ENCODE assay signal across 27 cellular contexts in genomic region chr6:169072127-169073042, GRCh38.
DNase-seq lines count a peak whose midpoint lies in the region; FAIRE-seq and TF ChIP-seq lines count a peak whose summit lies in the region.
"Had no signal": no experiment of that assay in that cellular context is flagged by ENCODE, and none has a peak within 500 bp of the region (broad histone marks: within the 10 kb centered on the region; RNA-seq: fewer than 3 reads in every experiment).

No MANE protein-coding gene starts in this region.

- no peak overlapping the region for H3K4me3 ChIP-seq in SJCRH30
- no peak overlapping the region for H3K4me3 ChIP-seq in mesenchymal stem cell (ENCODE audit: insufficient read depth in 1 of 2, low read depth in 1 of 2, low read length in 2 of 2)
- H3K4me3 ChIP-seq in smooth muscle cell = no peak overlapping the region
- H3K4me3 ChIP-seq: gastroesophageal sphincter, left lung had no signal

- 78% methylated on average over 23 of the region's 23 CpGs for WGBS in mesenchymal stem cell
- 89% methylated on average over 23 of the region's 23 CpGs for WGBS in smooth muscle cell (ENCODE audit: low lambda C conversion rate)

- peaks cover 8% of the 10 kb centered on the region for H3F3A ChIP-seq in smooth muscle cell (ENCODE audit: low read depth)

- peaks cover 49% of the 10 kb centered on the region for H3K4me1 ChIP-seq in SJCRH30
- H3K4me1 ChIP-seq in mesenchymal stem cell (ENCODE audit: control insufficient read depth, insufficient read depth, low read depth, low read length) = peaks cover 21% of the 10 kb centered on the region
- no peaks in the 10 kb centered on the region for H3K4me1 ChIP-seq in smooth muscle cell (ENCODE audit: low read depth)
- H3K4me1 ChIP-seq: left lung had no signal

- H3K36me3 ChIP-seq in SJCRH30 (no peaks in the 10 kb centered on the region), mesenchymal stem cell (ENCODE audit: control insufficient read depth in 1 of 2, insufficient read depth in 2 of 2, low read depth in 1 of 2, low read length in 2 of 2) (no peaks in the 10 kb centered on the region), smooth muscle cell (ENCODE audit: low read depth) (no peaks in the 10 kb centered on the region)
- H3K36me3 ChIP-seq: gastroesophageal sphincter, left lung had no signal

- no peak overlapping the region for H3K14ac ChIP-seq in mesenchymal stem cell (ENCODE audit: low read length in 2 of 2)

- H3K4me2 ChIP-seq in mesenchymal stem cell (ENCODE audit: low read length, poor library complexity, severe bottlenecking) (no peak overlapping the region), smooth muscle cell (peak overlapping the region; percentile 0)

- H4K20me1 ChIP-seq in smooth muscle cell (ENCODE audit: low read depth) = no peaks in the 10 kb centered on the region

- no peak overlapping the region for H4K91ac ChIP-seq in mesenchymal stem cell (ENCODE audit: low read length)

- H2BK15ac ChIP-seq in mesenchymal stem cell (ENCODE audit: low read depth, poor library complexity, severe bottlenecking) = no peak overlapping the region

- no peaks in the 10 kb centered on the region for H3K79me1 ChIP-seq in mesenchymal stem cell (replicated peaks; ENCODE audit: low read length, poor library complexity, severe bottlenecking)

- H3K27ac ChIP-seq in SJCRH30 (peak overlapping the region; percentile 60), mesenchymal stem cell (ENCODE audit: low read length, poor library complexity, severe bottlenecking) (peak overlapping the region; percentile 51), smooth muscle cell (ENCODE audit: low read depth) (peak overlapping the region; percentile 86)

- no peak overlapping the region for H4K8ac ChIP-seq in mesenchymal stem cell (ENCODE audit: low read length)

- peak overlapping the region; percentile 84 for H2AK5ac ChIP-seq in mesenchymal stem cell (ENCODE audit: low read length, severe bottlenecking)

- H3K79me2 ChIP-seq in smooth muscle cell (ENCODE audit: low read depth) = no peaks in the 10 kb centered on the region

- H3K4ac ChIP-seq in mesenchymal stem cell (ENCODE audit: low read depth in 1 of 2, low read length in 2 of 2) = no peak overlapping the region

- H3K18ac ChIP-seq in mesenchymal stem cell (ENCODE audit: low read depth in 1 of 2, low read length in 2 of 2) = peak overlapping the region in 1 of 2 experiments; percentile 46

- no peak overlapping the region for H2BK12ac ChIP-seq in mesenchymal stem cell (ENCODE audit: low read length in 2 of 2)

- H2BK5ac ChIP-seq in mesenchymal stem cell (ENCODE audit: low read depth, low read length, poor library complexity, severe bottlenecking) = peak overlapping the region; percentile 60

- H3K27me3 ChIP-seq in SJCRH30 (no peaks in the 10 kb centered on the region), mesenchymal stem cell (ENCODE audit: control insufficient read depth in 1 of 2, insufficient read depth in 1 of 2, low read length in 2 of 2) (no peaks in the 10 kb centered on the region), smooth muscle cell (ENCODE audit: low read depth) (no peaks in the 10 kb centered on the region)
- H3K27me3 ChIP-seq: gastroesophageal sphincter, left lung had no signal

- no peak overlapping the region for H2AFZ ChIP-seq in mesenchymal stem cell (ENCODE audit: low read depth, low read length)
- no peak overlapping the region for H2AFZ ChIP-seq in smooth muscle cell (ENCODE audit: low read depth)

- H3K9me3 ChIP-seq in SJCRH30 (replicated peaks) = no peaks in the 10 kb centered on the region
- no peaks in the 10 kb centered on the region for H3K9me3 ChIP-seq in mesenchymal stem cell (ENCODE audit: control insufficient read depth, low read length)
- H3K9me3 ChIP-seq in smooth muscle cell (replicated peaks; ENCODE audit: low read depth) = no peaks in the 10 kb centered on the region
- H3K9me3 ChIP-seq: gastroesophageal sphincter, left lung had no signal

- H3K23ac ChIP-seq in mesenchymal stem cell (ENCODE audit: low read length in 2 of 2) = no peak overlapping the region

- H3K9ac ChIP-seq in mesenchymal stem cell (ENCODE audit: low read length) (peak overlapping the region; percentile 76), smooth muscle cell (ENCODE audit: low read depth) (no peak overlapping the region)

- TF ChIP-seq CTCF in smooth muscle cell (IDR thresholded peaks at IDR 0.05; ENCODE audit: borderline replicate concordance, insufficient read depth, poor library complexity, severe bottlenecking) = no peak

- no peak overlapping the region for H2BK120ac ChIP-seq in mesenchymal stem cell (ENCODE audit: low read depth, low read length)

- DNase-seq in SJCRH30 (no peak), mesenchymal stem cell (no peak), smooth muscle cell (lab: John Stamatoyannopoulos, UW; ENCODE audit: unreplicated experiment) (no peak), kidney tubule cell (ENCODE audit: low spot score) (no peak), activated T-cell treated with anti-CD3 and anti-CD28 coated beads for 4 hours (no peak), SW480 (ENCODE audit: low spot score) (no peak)
- DNase-seq: activated CD4-positive, alpha-beta memory T cell treated with anti-CD3 and anti-CD28 coated beads, Interleukin-2, amount 10 ng/mL, durations not matched to agents 7 days and 5 days; activated CD4-positive, CD25-positive, alpha-beta regulatory T cell; activated gamma-delta T cell; CD4-positive, CD25-positive, alpha-beta regulatory T cell; cortex of kidney; DMS 273 treated with DMSO at 0.1 percent for 48 hours; hypothalamus; KG1; left lung; midbrain; NCI-H1436 treated with DMSO at 0.1 percent for 48 hours; NCI-H2107; NCI-H510A; nephron progenitor cell; PC-3; SIG-M5; small intestine; stimulated activated CD4-positive, alpha-beta T cell treated with anti-CD3 and anti-CD28 coated beads, Interleukin-2, amount 100 ng/mL, for 24 hours; T-cell had no signal

- FAIRE-seq in G401.6 (lab: Jason Lieb, UNC) = peak; percentile 95
- FAIRE-seq: small intestine had no signal
